In genomic region chr11:130641884-130642283, GRCh38 we compare ENCODE assay signal across 4 cellular contexts.
"Had no signal": no experiment of that assay in that cellular context is flagged by ENCODE, and none has a peak within 500 bp of the region (broad histone marks: within the 10 kb centered on the region; RNA-seq: fewer than 3 reads in every experiment).

No MANE protein-coding gene starts in this region.

- H3K4me3 Mint-ChIP-seq: GM23338, H9, IgD-negative memory B cell had no signal

- H3K9me3 Mint-ChIP-seq: GM23338, H9, IgD-negative memory B cell had no signal

- H3K4me3 ChIP-seq: GM23338 had no signal

- H3K36me3 Mint-ChIP-seq: IgD-negative memory B cell had no signal

- H3K27ac Mint-ChIP-seq: GM23338, H9, IgD-negative memory B cell had no signal

- H3K27me3 Mint-ChIP-seq: IgD-negative memory B cell had no signal

- DNase-seq: H9, HCEC 1CT had no signal

- H3K4me1 Mint-ChIP-seq: IgD-negative memory B cell had no signal
